In genomic region chr11:120112174-120112796, GRCh38 we compare ENCODE assay signal across 1 cellular context.
TF ChIP-seq lines count a peak whose summit lies in the region.

No MANE protein-coding gene starts in this region.

TF ChIP-seq in SK-N-SH, 30 proteins besides CTCF, POLR2A, EP300 and RAD21 (continued from another document):
- TF ChIP-seq USF1 (IDR thresholded peaks at IDR 0.05; ENCODE audit: borderline replicate concordance, low read depth) (no peak), REST (IDR thresholded peaks at IDR 0.05; ENCODE audit: low read depth, low read length) (no peak), PBX3 (IDR thresholded peaks at IDR 0.05) (no peak), USF2 (IDR thresholded peaks at IDR 0.05; ENCODE audit: borderline replicate concordance, low read depth, low read length) (no peak), RXRA (IDR thresholded peaks at IDR 0.05; ENCODE audit: borderline replicate concordance, low read depth) (no peak), GATA2 (CRISPR knock-in tag; IDR thresholded peaks at IDR 0.05) (no peak), FOSL2 (IDR thresholded peaks at IDR 0.05; ENCODE audit: borderline replicate concordance, low read depth) (no peak), TCF12 (IDR thresholded peaks at IDR 0.05) (no peak), CHD2 (IDR thresholded peaks at IDR 0.05; ENCODE audit: low read length, partially characterized antibody) (no peak), NRF1 (IDR thresholded peaks at IDR 0.05; ENCODE audit: low read depth, low read length) (no peak)
